Comparison of ENCODE assay signal across 8 cellular contexts in the genomic region with DNA sequence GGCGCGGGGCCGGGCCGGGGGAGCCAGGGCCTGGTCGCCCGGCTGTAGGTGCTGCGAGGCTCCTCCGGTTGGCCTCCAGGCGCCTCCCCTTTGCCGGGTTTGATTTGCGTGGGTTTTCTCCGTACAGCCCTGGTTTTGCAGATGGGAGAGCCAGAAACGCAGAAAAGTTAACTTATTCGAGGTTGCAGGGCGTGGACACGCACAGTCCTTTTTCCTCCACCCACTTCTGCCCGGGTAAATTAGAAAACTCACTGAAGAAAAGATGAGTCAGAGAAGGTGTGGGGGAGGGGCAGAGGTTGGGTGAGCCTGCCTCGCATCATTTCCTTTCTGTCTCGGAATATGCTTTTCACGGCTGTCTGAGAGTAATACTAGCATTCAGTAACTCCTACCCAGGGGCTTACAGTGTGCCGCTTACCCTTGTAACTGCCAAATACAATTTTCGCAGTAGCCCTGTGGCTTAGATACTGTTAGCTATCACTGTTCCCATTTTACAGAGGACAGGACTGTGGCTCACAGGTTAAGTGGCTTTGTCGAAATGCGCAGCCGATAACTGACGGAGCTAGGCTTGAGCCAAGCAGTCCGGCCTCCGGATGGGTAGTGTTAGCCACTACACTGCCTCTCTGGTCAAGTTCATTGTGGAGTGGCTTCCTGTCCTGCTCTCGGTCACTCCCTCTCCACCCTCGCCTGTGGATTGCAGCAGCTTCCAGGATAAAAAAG. TPM values are rescaled to one million over a fixed set of nuclear protein-coding genes. Genes with fewer than 3 reads are reported as not detected.
DNase-seq lines count a peak whose midpoint lies in the region; ATAC-seq and TF ChIP-seq lines count a peak whose summit lies in the region.

No MANE protein-coding gene starts in this region.

- H3K4me3 ChIP-seq in BLaER1: peak overlapping the region; percentile 95
- H3K4me3 ChIP-seq in SK-N-SH (ENCODE audit: low read depth in 2 of 2, low read length in 1 of 2): peak overlapping the region; percentile 88 to 96
- H3K4me3 ChIP-seq in cardiac muscle cell: peak overlapping the region; percentile 80
- peak overlapping the region; percentile 69 to 96 (median 88) for H3K4me3 ChIP-seq in transverse colon

- no peaks in the 10 kb centered on the region for H3K27me3 ChIP-seq in BLaER1
- no peaks in the 10 kb centered on the region for H3K27me3 ChIP-seq in SK-N-SH (ENCODE audit: insufficient read depth)
- H3K27me3 ChIP-seq in cardiac muscle cell: no peaks in the 10 kb centered on the region
- H3K27me3 ChIP-seq in transverse colon: no peaks in the 10 kb centered on the region

- peaks cover 40% of the 10 kb centered on the region for H3K4me1 ChIP-seq in BLaER1
- H3K4me1 ChIP-seq in SK-N-SH (ENCODE audit: control insufficient read depth in 1 of 2, insufficient read depth in 2 of 2, low read depth in 1 of 2, low read length in 1 of 2): peaks cover 6 to 16% of the 10 kb centered on the region in 2 experiments; a peak in 2 of 4 replicates
- peaks cover 14% of the 10 kb centered on the region for H3K4me1 ChIP-seq in cardiac muscle cell (ENCODE audit: low read depth)
- peaks cover 10 to 21% (median 18%) of the 10 kb centered on the region in 4 donors for H3K4me1 ChIP-seq in transverse colon

- peaks cover 43% of the 10 kb centered on the region for H3K4me1 Mint-ChIP-seq in activated naive CD4-positive, alpha-beta T cell treated with anti-CD3 and anti-CD28 coated beads, Interleukin-2, amount 50 U/mL, for 24 hours

- peak; percentile 50 for DNase-seq in SK-N-SH
- DNase-seq in cardiac muscle cell (ENCODE audit: low read depth in 1 of 2, low spot score in 1 of 2): peak; percentile 42 to 88
- DNase-seq in posterior vena cava (ENCODE audit: low spot score): peak; percentile 83
- DNase-seq in transverse colon: peak; percentile 84

- peaks cover 52% of the 10 kb centered on the region for H4K20me1 ChIP-seq in BLaER1
- peaks cover 50% of the 10 kb centered on the region for H4K20me1 ChIP-seq in SK-N-SH (ENCODE audit: insufficient read depth)

- H3K79me2 ChIP-seq in SK-N-SH (ENCODE audit: insufficient read depth): peaks cover 43% of the 10 kb centered on the region

- peak overlapping the region; percentile 97 for H3K27ac Mint-ChIP-seq in activated naive CD4-positive, alpha-beta T cell treated with anti-CD3 and anti-CD28 coated beads, Interleukin-2, amount 50 U/mL, for 24 hours

- H3K36me3 ChIP-seq in BLaER1 (peaks cover 43% of the 10 kb centered on the region), SK-N-SH (replicated peaks in 1 of 2; ENCODE audit: control insufficient read depth in 1 of 2, insufficient read depth in 2 of 2, low read length in 1 of 2) (peaks cover 19 to 28% of the 10 kb centered on the region in 2 experiments), cardiac muscle cell (no peaks in the 10 kb centered on the region), transverse colon (peaks cover 0 to 24% (median 6%) of the 10 kb centered on the region in 4 donors)

- H3F3A ChIP-seq in SK-N-SH (replicated peaks; ENCODE audit: insufficient read depth): peaks cover 16% of the 10 kb centered on the region

- intact Hi-C loops in posterior vena cava (cut with DNase I) (no loop called here), transverse colon (cut with DNase I; ENCODE audit: low total_unique reads) (loop anchor here (1.0 kb wide), 1 partner anchor 66 kb away; a partner anchor contains a TSS)

- no peaks in the 10 kb centered on the region for H3K9me2 ChIP-seq in SK-N-SH

- H3K9ac ChIP-seq in BLaER1 (peak overlapping the region; percentile 97), SK-N-SH (peak overlapping the region; percentile 98)

- CTCF ChIA-PET in SK-N-SH (lab: Yijun Ruan, JAX): interaction anchor here (0.8 to 2.7 kb wide), 5 partner anchors 8 to 288 kb away, joined by 3 to 12 read pairs (median 8); no protein-coding TSS in a partner anchor

- H3K27ac ChIP-seq in BLaER1: peak overlapping the region; percentile 98
- peak overlapping the region; percentile 83 to 84; a peak in 3 of 4 replicates for H3K27ac ChIP-seq in SK-N-SH (ENCODE audit: low read depth in 2 of 2, low read length in 1 of 2)
- peak overlapping the region; percentile 90 for H3K27ac ChIP-seq in cardiac muscle cell
- peak overlapping the region; percentile 94 to 99 (median 96) for H3K27ac ChIP-seq in transverse colon

- peaks cover 13% of the 10 kb centered on the region for H3K36me3 Mint-ChIP-seq in activated naive CD4-positive, alpha-beta T cell treated with anti-CD3 and anti-CD28 coated beads, Interleukin-2, amount 50 U/mL, for 24 hours

- TF ChIP-seq RAD21 in SK-N-SH (IDR thresholded peaks at IDR 0.05; ENCODE audit: low read length): no peak

- no peaks in the 10 kb centered on the region for H3K27me3 Mint-ChIP-seq in activated naive CD4-positive, alpha-beta T cell treated with anti-CD3 and anti-CD28 coated beads, Interleukin-2, amount 50 U/mL, for 24 hours

- ATAC-seq in GM19328 (IDR thresholded peaks at IDR 0.05; ENCODE audit: unreplicated experiment) (peak; percentile 20), HG03520 (IDR thresholded peaks at IDR 0.05; ENCODE audit: unreplicated experiment) (peak; percentile 25)

- H3K9me3 Mint-ChIP-seq in activated naive CD4-positive, alpha-beta T cell treated with anti-CD3 and anti-CD28 coated beads, Interleukin-2, amount 50 U/mL, for 24 hours: no peaks in the 10 kb centered on the region

- POLR2A ChIA-PET in SK-N-SH (lab: Yijun Ruan, JAX): interaction anchor here (0.6 kb wide), 1 partner anchor 128 kb away, joined by 3 read pairs; no protein-coding TSS in a partner anchor

- WGBS in SK-N-SH (ENCODE audit: low lambda C conversion rate): under 1% methylated on average over 20 of the region's 30 CpGs
- WGBS in transverse colon (ENCODE audit: low coverage in 1 of 2), 2 donors: 0 to 3% methylated on average over 7 to 30 of the region's 30 CpGs

- no peak for TF ChIP-seq EP300 in SK-N-SH (IDR thresholded peaks at IDR 0.05; ENCODE audit: borderline replicate concordance in 1 of 2, low read depth in 1 of 2, low read length in 1 of 2)
- TF ChIP-seq EP300 in transverse colon (IDR thresholded peaks at IDR 0.05; ENCODE audit: low read depth): no peak

- in situ Hi-C loops in transverse colon (cut with MboI; ENCODE audit: low pct_ligation_motif_present in 1 of 4, low pct_unique_long_range_greater_than_20kb in 1 of 4, low sequenced_read_pairs in 3 of 4): no loop called here

- peak overlapping the region; percentile 97 for H3K4me3 Mint-ChIP-seq in activated naive CD4-positive, alpha-beta T cell treated with anti-CD3 and anti-CD28 coated beads, Interleukin-2, amount 50 U/mL, for 24 hours

- TF ChIP-seq CTCF in SK-N-SH (IDR thresholded peaks at IDR 0.05) (no peak), cardiac muscle cell (IDR thresholded peaks at IDR 0.05; ENCODE audit: low read depth, low read length) (no peak), transverse colon (IDR thresholded peaks at IDR 0.05) (no peak)

- H3K4me2 ChIP-seq in BLaER1 (peak overlapping the region; percentile 92), SK-N-SH (peak overlapping the region; percentile 91)

- peak overlapping the region; percentile 24; the same call in 1 of the 2 replicates for H2AFZ ChIP-seq in SK-N-SH (ENCODE audit: low read depth)

- H3K9me3 ChIP-seq in BLaER1: no peaks in the 10 kb centered on the region
- H3K9me3 ChIP-seq in SK-N-SH: no peaks in the 10 kb centered on the region
- no peaks in the 10 kb centered on the region for H3K9me3 ChIP-seq in cardiac muscle cell (ENCODE audit: low read depth)
- H3K9me3 ChIP-seq in transverse colon: no peaks in the 10 kb centered on the region

- peak; percentile 26 for TF ChIP-seq POLR2A in transverse colon (IDR thresholded peaks at IDR 0.05)

TF ChIP-seq in SK-N-SH, 30 proteins besides CTCF, POLR2A, EP300 and RAD21 (continues in another document):
- TF ChIP-seq TCF12 (IDR thresholded peaks at IDR 0.05) (peak; percentile 34; the same call in 1 of the 2 replicates), FOSL2 (IDR thresholded peaks at IDR 0.05; ENCODE audit: borderline replicate concordance, low read depth) (peak; percentile 93), SMC3 (IDR thresholded peaks at IDR 0.05; ENCODE audit: low read depth, low read length) (no peak), GABPA (IDR thresholded peaks at IDR 0.05; ENCODE audit: low read depth) (0 out of 2 replicates have a peak, but pooled peaks have one; percentile 18), RFX5 (IDR thresholded peaks at IDR 0.05; ENCODE audit: low read length) (no peak), SIN3A (IDR thresholded peaks at IDR 0.05; ENCODE audit: borderline replicate concordance, low read depth, low read length) (peak; percentile 41; the same call in 1 of the 2 replicates), POLR2AphosphoS5 (IDR thresholded peaks at IDR 0.05; ENCODE audit: low read depth, low read length) (peak; percentile 14; the same call in 1 of the 2 replicates), NRF1 (IDR thresholded peaks at IDR 0.05; ENCODE audit: low read depth, low read length) (no peak), JUND (IDR thresholded peaks at IDR 0.05) (peak; percentile 87), FOXM1 (IDR thresholded peaks at IDR 0.05; ENCODE audit: low read depth) (no peak)
- TF ChIP-seq, protein P1, sequence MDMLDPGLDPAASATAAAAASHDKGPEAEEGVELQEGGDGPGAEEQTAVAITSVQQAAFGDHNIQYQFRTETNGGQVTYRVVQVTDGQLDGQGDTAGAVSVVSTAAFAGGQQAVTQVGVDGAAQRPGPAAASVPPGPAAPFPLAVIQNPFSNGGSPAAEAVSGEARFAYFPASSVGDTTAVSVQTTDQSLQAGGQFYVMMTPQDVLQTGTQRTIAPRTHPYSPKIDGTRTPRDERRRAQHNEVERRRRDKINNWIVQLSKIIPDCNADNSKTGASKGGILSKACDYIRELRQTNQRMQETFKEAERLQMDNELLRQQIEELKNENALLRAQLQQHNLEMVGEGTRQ (IDR thresholded peaks at IDR 0.05; ENCODE audit: borderline replicate concordance, low read depth, low read length): no peak
- TF ChIP-seq, protein P2, sequence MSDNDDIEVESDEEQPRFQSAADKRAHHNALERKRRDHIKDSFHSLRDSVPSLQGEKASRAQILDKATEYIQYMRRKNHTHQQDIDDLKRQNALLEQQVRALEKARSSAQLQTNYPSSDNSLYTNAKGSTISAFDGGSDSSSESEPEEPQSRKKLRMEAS (IDR thresholded peaks at IDR 0.05; ENCODE audit: low read depth): peak; percentile 29; the same call in 1 of the 2 replicates

RNA-seq across cellular contexts. Expression of a gene that starts 0.8 kb away (rescaled TPM):
- polyA plus RNA-seq in SK-N-SH (2012; rRNA removed): 23.8 and 28.3 TPM in 2 replicates
- polyA plus RNA-seq in SK-N-SH (2012; cell fraction: cytosol; rRNA removed): 17.5 and 25.5 TPM in 2 replicates
- 15.9 and 16.5 TPM in 2 replicates for polyA plus RNA-seq in SK-N-SH (2012; cell fraction: nucleus; rRNA removed)
- 30.1 and 34.0 TPM in 2 replicates for total RNA-seq in cardiac muscle cell
- polyA plus RNA-seq in cardiac muscle cell: 34.8 and 37.1 TPM in 2 replicates
- 10 to 100 TPM; 15.8 to 19.4 TPM for total RNA-seq in posterior vena cava
- total RNA-seq in transverse colon: 10 to 100 TPM; 24.5 to 42.3 (median 31.5) TPM

Comparison
In these comparisons a context has a peak if more than half of its experiments do, and no peak if none do; other contexts are left out.
1. Peak in every context shown above with its lines: DNase-seq, ATAC-seq, H3K4me3 ChIP-seq and H3K27ac ChIP-seq.